In genomic region chr7:134799387-134799786, GRCh38 we compare ENCODE assay signal across 2 cellular contexts.
TF ChIP-seq lines count a peak whose summit lies in the region.

No MANE protein-coding gene starts in this region.

TF ChIP-seq in IMR-90, 13 proteins besides CTCF, POLR2A, EP300 and RAD21:
- no peak for TF ChIP-seq CHD1 (IDR thresholded peaks at IDR 0.05; ENCODE audit: low read depth, low read length)
- TF ChIP-seq RFX5 (IDR thresholded peaks at IDR 0.05; ENCODE audit: low read depth, low read length) = no peak
- no peak for TF ChIP-seq CEBPB (IDR thresholded peaks at IDR 0.05; ENCODE audit: low read depth, low read length)
- no peak for TF ChIP-seq MAZ (IDR thresholded peaks at IDR 0.05; ENCODE audit: borderline replicate concordance, low read depth, low read length)
- TF ChIP-seq BHLHE40 (IDR thresholded peaks at IDR 0.05; ENCODE audit: low read depth, low read length) = no peak
- TF ChIP-seq MXI1 (IDR thresholded peaks at IDR 0.05; ENCODE audit: borderline replicate concordance, low read depth, low read length) = no peak
- TF ChIP-seq ELK1 (IDR thresholded peaks at IDR 0.05; ENCODE audit: borderline replicate concordance, low read depth, low read length) = no peak
- no peak for TF ChIP-seq MAFK (IDR thresholded peaks at IDR 0.05; ENCODE audit: low read depth, low read length)
- TF ChIP-seq USF2 (IDR thresholded peaks at IDR 0.05; ENCODE audit: low read depth, low read length) = no peak
- no peak for TF ChIP-seq SMC3 (IDR thresholded peaks at IDR 0.05; ENCODE audit: low read depth, low read length)
- TF ChIP-seq FOS (IDR thresholded peaks at IDR 0.05; ENCODE audit: low read depth, low read length) = no peak
- TF ChIP-seq NFE2L2 (IDR thresholded peaks at IDR 0.05; ENCODE audit: low read depth, low read length) = no peak
- TF ChIP-seq RCOR1 (IDR thresholded peaks at IDR 0.05; ENCODE audit: insufficient replicate concordance, low read length) = no peak

TF ChIP-seq in H1, 55 proteins besides CTCF, POLR2A, EP300 and RAD21:
- TF ChIP-seq GABPA (IDR thresholded peaks at IDR 0.05; ENCODE audit: borderline replicate concordance, insufficient read depth, low read length) = no peak
- TF ChIP-seq SP2 (IDR thresholded peaks at IDR 0.05; ENCODE audit: low read length) = no peak
- TF ChIP-seq MAFK (IDR thresholded peaks at IDR 0.05; ENCODE audit: low read depth, low read length) = no peak
- TF ChIP-seq SIX5 (IDR thresholded peaks at IDR 0.05; ENCODE audit: low read depth, low read length) = no peak
- TF ChIP-seq CTBP2 (IDR thresholded peaks at IDR 0.05; ENCODE audit: borderline replicate concordance, insufficient read depth, insufficient read length, low read length) = no peak
- no peak for TF ChIP-seq FOSL1 (IDR thresholded peaks at IDR 0.05; ENCODE audit: insufficient read depth, low read depth, low read length)
- no peak for TF ChIP-seq EGR1 (IDR thresholded peaks at IDR 0.05; ENCODE audit: borderline replicate concordance, low read depth, low read length)
- no peak for TF ChIP-seq KDM5A (IDR thresholded peaks at IDR 0.05; ENCODE audit: low read length)
- TF ChIP-seq KDM4A (IDR thresholded peaks at IDR 0.05; ENCODE audit: low read depth, low read length, severe bottlenecking) = no peak
